17 cellular contexts compared by ENCODE assay signal in genomic region chr20:59566631-59567524, GRCh38. TPM values are rescaled to one million over a fixed set of nuclear protein-coding genes. Genes with fewer than 3 reads are reported as not detected.
"Had no signal": no experiment of that assay in that cellular context is flagged by ENCODE, and none has a peak within 500 bp of the region (broad histone marks: within the 10 kb centered on the region; RNA-seq: fewer than 3 reads in every experiment).

No MANE protein-coding gene starts in this region.

- H3K4me3 ChIP-seq: breast epithelium, ovary, tibial artery had no signal

- H3K9me3 Mint-ChIP-seq: activated T-cell treated with anti-CD3 and anti-CD28 coated beads, Interleukin-2, amount 50 U/mL, for 72 hours; neural crest cell; stimulated activated naive B cell treated with anti-CD40 and anti-IgM and Interleukin-4, amounts not matched to agents 10 μg/mL and 1 μg/mL and 100 μg/mL, for 72 hours; T-cell had no signal

- H3K27me3 ChIP-seq: ovary had no signal

- H3K4me3 Mint-ChIP-seq: activated T-cell treated with anti-CD3 and anti-CD28 coated beads, Interleukin-2, amount 50 U/mL, for 72 hours; neural crest cell; stimulated activated naive B cell treated with anti-CD40 and anti-IgM and Interleukin-4, amounts not matched to agents 10 μg/mL and 1 μg/mL and 100 μg/mL, for 72 hours; T-cell had no signal

- H3K27ac Mint-ChIP-seq: activated T-cell treated with anti-CD3 and anti-CD28 coated beads, Interleukin-2, amount 50 U/mL, for 72 hours; stimulated activated naive B cell treated with anti-CD40 and anti-IgM and Interleukin-4, amounts not matched to agents 10 μg/mL and 1 μg/mL and 100 μg/mL, for 72 hours; T-cell had no signal

- H3K9me3 ChIP-seq: breast epithelium, ovary, tibial artery had no signal

- H3K27ac ChIP-seq: breast epithelium, ovary, tibial artery had no signal

- H3K36me3 Mint-ChIP-seq: stimulated activated naive B cell treated with anti-CD40 and anti-IgM and Interleukin-4, amounts not matched to agents 10 μg/mL and 1 μg/mL and 100 μg/mL, for 72 hours; T-cell had no signal

- ATAC-seq: activated T-cell treated with anti-CD3 and anti-CD28 coated beads, Interleukin-2, amount 50 U/mL, for 72 hours; left ventricle myocardium superior; sciatic nerve; SK-N-SH treated with all-trans-retinoic acid at 6 μM for 48 hours; stimulated activated naive B cell treated with anti-CD40 and anti-IgM and Interleukin-4, amounts not matched to agents 10 μg/mL and 1 μg/mL and 100 μg/mL, for 72 hours; T-cell had no signal

- H3K4me1 ChIP-seq: breast epithelium had no signal

- DNase-seq: activated naive CD4-positive, alpha-beta T cell treated with anti-CD3 and anti-CD28 coated beads, Interleukin-2, amount 50 U/mL, for 16 hours; activated T-cell treated with anti-CD3 and anti-CD28 coated beads, Interleukin-2, amount 50 U/mL, for 72 hours; cortex of kidney; hypothalamus; kidney glomerular epithelial cell; left ventricle myocardium superior; ovary; stimulated activated CD4-positive, alpha-beta T cell treated with anti-CD3 and anti-CD28 coated beads, Interleukin-4, amount 100 ng/mL, for 4 hours; stimulated activated naive B cell treated with anti-CD40 and anti-IgM and Interleukin-4, amounts not matched to agents 10 μg/mL and 1 μg/mL and 100 μg/mL, for 72 hours; T-cell; T-helper 9 cell had no signal

- H3K36me3 ChIP-seq: breast epithelium, ovary, tibial artery had no signal

RNA-seq across cellular contexts. Expression of gene PHACTR3, which starts 37.5 kb away (rescaled TPM):
- total RNA-seq: activated CD8-positive, alpha-beta memory T cell treated with anti-CD3 and anti-CD28 coated beads for 36 hours; activated T-cell treated with anti-CD3 and anti-CD28 coated beads, Interleukin-2, amount 50 U/mL, for 72 hours; sciatic nerve; T-cell had no signal
